Comparison of ENCODE assay signal across 28 cellular contexts in the genomic region with DNA sequence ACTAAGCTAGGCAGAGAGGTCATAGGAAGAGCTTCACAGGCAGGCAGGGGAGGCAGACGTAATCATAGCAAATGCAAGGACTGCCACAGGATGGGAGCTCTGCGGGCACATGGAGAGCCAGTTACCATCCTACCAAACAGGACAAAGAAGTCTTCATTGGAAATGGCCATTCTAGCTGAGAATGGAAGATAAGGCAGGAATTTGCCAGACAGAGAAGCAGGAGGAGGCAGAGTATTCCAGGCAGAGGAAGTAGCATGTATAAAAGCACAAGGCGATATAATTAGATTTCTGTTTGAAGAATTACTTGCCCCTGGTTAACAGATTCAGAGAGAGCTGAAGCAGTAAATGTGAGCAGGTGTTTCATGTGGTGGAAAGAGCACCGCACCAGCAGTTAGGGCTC. TPM values are rescaled to one million over a fixed set of nuclear protein-coding genes. Genes with fewer than 3 reads are reported as not detected.
"Had no signal": no experiment of that assay in that cellular context is flagged by ENCODE, and none has a peak within 500 bp of the region (broad histone marks: within the 10 kb centered on the region; RNA-seq: fewer than 3 reads in every experiment).

No MANE protein-coding gene starts in this region.

- DNase-seq: activated B cell treated with CpG ODN at 0.5 μM for 24 hours; activated CD4-positive, alpha-beta T cell treated with anti-CD3 and anti-CD28 coated beads for 1 hour; activated CD4-positive, alpha-beta T cell treated with anti-CD3 and anti-CD28 coated beads, Interleukin-2, amount 10 ng/mL, durations not matched to agents 24 days and 14 days; activated CD4-positive, alpha-beta T cell treated with anti-CD3 and anti-CD28 coated beads, Interleukin-2, amount 50 U/mL, for 48 hours; activated CD8-positive, alpha-beta memory T cell treated with anti-CD3 and anti-CD28 coated beads, Interleukin-2, amount 10 ng/mL, durations not matched to agents 7 days and 5 days; activated effector memory CD4-positive, alpha-beta T cell treated with Interleukin-2 at 50 U/mL for 16 hours; activated naive CD4-positive, alpha-beta T cell; activated T-cell treated with anti-CD3 and anti-CD28 coated beads, Interleukin-2, amount 50 U/mL, for 24 hours; aorta; caudate nucleus; NCI-H1092; NCI-H1417 treated with DMSO at 0.1 percent for 48 hours; NCI-H187 treated with DMSO at 0.1 percent for 48 hours; NCI-H2081 treated with DMSO at 0.1 percent for 48 hours; NCI-H345; NCI-H510A treated with DMSO at 0.1 percent for 48 hours; NCI-H69; OCI-M1; RPMI8226; SW 1271; T-helper 9 cell had no signal

- H3K9me3 ChIP-seq: breast epithelium had no signal

- H3K4me2 ChIP-seq: KMS-11 had no signal

- H3K9ac ChIP-seq: KMS-11 had no signal

- H3K36me3 ChIP-seq: breast epithelium had no signal

- ATAC-seq: activated CD8-positive, alpha-beta memory T cell treated with anti-CD3 and anti-CD28 coated beads, Interleukin-2, amount 10 ng/mL, durations not matched to agents 7 days and 5 days; Panc1; Right ventricle myocardium inferior; SK-N-SH treated with all-trans-retinoic acid at 6 μM for 48 hours had no signal

- H3K27ac ChIP-seq: breast epithelium, KMS-11 had no signal

- H3K4me3 ChIP-seq: breast epithelium had no signal

RNA-seq across cellular contexts. Expression of a gene that starts 3.5 kb away (rescaled TPM):
- total RNA-seq: activated CD4-positive, alpha-beta T cell treated with anti-CD3 and anti-CD28 coated beads, Interleukin-2, amount 10 ng/mL, durations not matched to agents 24 days and 14 days; activated CD8-positive, alpha-beta memory T cell treated with anti-CD3 and anti-CD28 coated beads, Interleukin-2, amount 10 ng/mL, durations not matched to agents 7 days and 5 days; activated T-helper 1 cell treated with anti-CD3 and anti-CD28 coated beads, Interleukin-12 subunit alpha, Interleukin-12 subunit beta, Interleukin-2, Interleukin-4 antibody, amounts not matched to agents 30 ng/mL and 10 ng/mL and 1 ng/mL, durations not matched to agents 14 hours and 24 hours and 36 hours; MCF 10A had no signal
